In genomic region chr17:69535022-69535570, GRCh38 we compare ENCODE assay signal across 18 cellular contexts.
"Had no signal": no experiment of that assay in that cellular context is flagged by ENCODE, and none has a peak within 500 bp of the region (broad histone marks: within the 10 kb centered on the region; RNA-seq: fewer than 3 reads in every experiment).

No MANE protein-coding gene starts in this region.

- H3K27me3 Mint-ChIP-seq: memory B cell, type B pancreatic cell had no signal

- H3K4me1 ChIP-seq: colonic mucosa, gastrocnemius medialis, psoas muscle, testis, vagina had no signal

- H3K27me3 ChIP-seq: colonic mucosa, dorsolateral prefrontal cortex, esophagus squamous epithelium, gastrocnemius medialis, neutrophil, ovary, testis, vagina had no signal

- H3K4me3 Mint-ChIP-seq: memory B cell; nephron; stimulated activated effector memory CD8-positive, alpha-beta T cell treated with anti-CD3 and anti-CD28 coated beads, Interleukin-12 subunit alpha, Interleukin-12 subunit beta, amount 100 ng/mL, for 72 hours; type B pancreatic cell had no signal

- H3K4me1 Mint-ChIP-seq: memory B cell; nephron; stimulated activated effector memory CD8-positive, alpha-beta T cell treated with anti-CD3 and anti-CD28 coated beads, Interleukin-12 subunit alpha, Interleukin-12 subunit beta, amount 100 ng/mL, for 72 hours had no signal

- DNase-seq: activated T-cell treated with anti-CD3 and anti-CD28 coated beads, Interleukin-2, amount 50 U/mL, for 1 hour; colonic mucosa; dorsolateral prefrontal cortex; esophagus squamous epithelium; gastrocnemius medialis; hypothalamus; ovary; psoas muscle; right cardiac atrium; stimulated activated CD4-positive, alpha-beta T cell treated with anti-CD3 and anti-CD28 coated beads, Interleukin-12 subunit alpha, Interleukin-12 subunit beta, amount 100 ng/mL, for 4 hours; testis had no signal

- H3K36me3 ChIP-seq: colonic mucosa, ovary had no signal

- H3K27ac Mint-ChIP-seq: activated naive CD4-positive, alpha-beta T cell treated with anti-CD3 and anti-CD28 coated beads, Interleukin-2, amount 50 U/mL, for 72 hours; memory B cell; nephron; stimulated activated effector memory CD8-positive, alpha-beta T cell treated with anti-CD3 and anti-CD28 coated beads, Interleukin-12 subunit alpha, Interleukin-12 subunit beta, amount 100 ng/mL, for 72 hours; type B pancreatic cell had no signal

- H3K27ac ChIP-seq: colonic mucosa, dorsolateral prefrontal cortex, esophagus squamous epithelium, gastrocnemius medialis, neutrophil, ovary, psoas muscle, testis, vagina had no signal

- H3K4me3 ChIP-seq: colonic mucosa, dorsolateral prefrontal cortex, esophagus squamous epithelium, gastrocnemius medialis, ovary, psoas muscle, testis, vagina had no signal

- ATAC-seq: activated naive CD4-positive, alpha-beta T cell treated with anti-CD3 and anti-CD28 coated beads, Interleukin-2, amount 50 U/mL, for 72 hours; gastrocnemius medialis; psoas muscle; right cardiac atrium; stimulated activated effector memory CD8-positive, alpha-beta T cell treated with anti-CD3 and anti-CD28 coated beads, Interleukin-12 subunit alpha, Interleukin-12 subunit beta, amount 100 ng/mL, for 72 hours had no signal

- H3K9me3 Mint-ChIP-seq: memory B cell; nephron; stimulated activated effector memory CD8-positive, alpha-beta T cell treated with anti-CD3 and anti-CD28 coated beads, Interleukin-12 subunit alpha, Interleukin-12 subunit beta, amount 100 ng/mL, for 72 hours; type B pancreatic cell had no signal

- H3K9me3 ChIP-seq: colonic mucosa, esophagus squamous epithelium, gastrocnemius medialis, neutrophil, ovary, psoas muscle, testis, vagina had no signal
